In the genomic region with DNA sequence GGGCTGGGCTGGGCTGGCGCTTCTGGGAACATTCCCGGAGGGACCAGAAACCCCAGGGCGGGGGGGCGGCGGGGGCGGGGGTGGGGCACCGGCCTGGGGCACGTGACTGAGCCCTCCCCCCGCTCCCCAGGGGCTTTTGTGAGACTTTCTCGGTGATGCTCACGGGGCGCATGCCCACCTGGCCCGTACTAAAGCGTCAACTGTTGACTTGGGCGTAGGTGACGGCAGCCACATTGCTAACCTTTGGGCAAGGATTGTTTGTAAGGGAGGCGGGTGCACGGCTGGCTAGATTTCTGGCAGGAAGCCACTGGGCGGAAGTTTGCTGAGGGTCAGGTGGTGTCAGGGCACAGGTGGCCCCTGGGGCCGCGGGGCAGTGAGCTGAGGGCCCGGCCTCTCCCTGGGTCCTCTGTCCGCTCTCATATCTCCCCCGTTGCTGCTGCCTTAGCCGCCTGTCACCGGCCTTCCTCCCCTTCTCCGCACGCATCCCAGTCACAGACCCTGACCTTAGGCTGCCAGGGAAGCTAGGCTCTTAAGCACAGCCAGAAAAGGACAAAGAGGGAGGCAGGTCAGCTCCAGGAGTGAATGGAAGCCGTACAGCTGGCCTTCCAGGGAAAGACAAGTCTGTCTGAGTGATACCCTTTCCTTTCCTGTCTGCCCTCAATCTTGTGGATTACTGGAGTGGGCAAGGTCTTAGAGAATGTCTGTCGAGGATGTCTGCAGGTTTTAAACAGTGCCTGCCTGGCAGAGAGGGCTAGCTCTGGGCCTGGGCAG, we compare ENCODE assay signal across 8 cellular contexts. TPM values are rescaled to one million over a fixed set of nuclear protein-coding genes. Genes with fewer than 3 reads are reported as not detected.
DNase-seq lines count a peak whose midpoint lies in the region; ATAC-seq, FAIRE-seq and TF ChIP-seq lines count a peak whose summit lies in the region.

No MANE protein-coding gene starts in this region.

- TF ChIP-seq CTCF in astrocyte (IDR thresholded peaks at IDR 0.05; ENCODE audit: insufficient read depth, low read depth, low read length), result no peak

- ATAC-seq in GM18498 (IDR thresholded peaks at IDR 0.05; ENCODE audit: unreplicated experiment) (peak; percentile 22), HG02938 (IDR thresholded peaks at IDR 0.05; ENCODE audit: unreplicated experiment) (peak; percentile 10)

- FAIRE-seq in astrocyte (lab: Jason Lieb, UNC), result no peak

- H3K4me1 ChIP-seq in astrocyte (ENCODE audit: insufficient read depth, low read length), result peaks cover 4% of the 10 kb centered on the region
- H3K4me1 ChIP-seq in iPS-18a (ENCODE audit: control insufficient read depth, low read depth, low read length), result peaks cover 4% of the 10 kb centered on the region

- H3K79me2 ChIP-seq in astrocyte (ENCODE audit: insufficient read depth, low read length), result no peaks in the 10 kb centered on the region

- peak overlapping the region; percentile 85 for H3K27ac ChIP-seq in astrocyte (ENCODE audit: low read depth, low read length)
- no peak overlapping the region for H3K27ac ChIP-seq in iPS-18a (ENCODE audit: low read length)

- H3K36me3 Mint-ChIP-seq in astrocyte (ENCODE audit: low read depth, unreplicated experiment), result peaks cover 4% of the 10 kb centered on the region

- peak; percentile 13 for DNase-seq in AG08395 (ENCODE audit: low spot score)
- DNase-seq in NCI-H345 treated with DMSO at 0.1 percent for 48 hours (lab: John Stamatoyannopoulos, UW; ENCODE audit: unreplicated experiment), result peak; percentile 82
- DNase-seq in astrocyte (ENCODE audit: low read depth), result no peak
- DNase-seq in skeletal muscle cell (ENCODE audit: low read depth), result no peak
- DNase-seq in GF-D8 (lab: John Stamatoyannopoulos, UW), result no peak

- no peaks in the 10 kb centered on the region for H3K9me3 ChIP-seq in astrocyte (ENCODE audit: insufficient read depth, low read depth, low read length)
- no peaks in the 10 kb centered on the region for H3K9me3 ChIP-seq in iPS-18a (ENCODE audit: control insufficient read depth, low read depth, low read length)

- H3K4me2 ChIP-seq in astrocyte (ENCODE audit: low read length), result peak overlapping the region; percentile 98

- H3K27me3 ChIP-seq in astrocyte (ENCODE audit: insufficient read depth, low read length) (peaks cover 3% of the 10 kb centered on the region), iPS-18a (ENCODE audit: control insufficient read depth, insufficient read depth, low read length) (peaks cover 7% of the 10 kb centered on the region)

- H3K4me3 Mint-ChIP-seq in astrocyte (ENCODE audit: unreplicated experiment), result peak overlapping the region; percentile 87

- no peaks in the 10 kb centered on the region for H3K36me3 ChIP-seq in astrocyte (ENCODE audit: insufficient read depth, low read length)
- H3K36me3 ChIP-seq in iPS-18a (ENCODE audit: control insufficient read depth, low read depth, low read length), result no peaks in the 10 kb centered on the region

- no peaks in the 10 kb centered on the region for H3K9me3 Mint-ChIP-seq in astrocyte (ENCODE audit: unreplicated experiment)

- no peaks in the 10 kb centered on the region for H3K4me1 Mint-ChIP-seq in astrocyte (ENCODE audit: low read depth, unreplicated experiment)

- H3K27ac Mint-ChIP-seq in astrocyte (ENCODE audit: unreplicated experiment), result peak overlapping the region; percentile 86

- H2AFZ ChIP-seq in astrocyte (ENCODE audit: low read depth, low read length), result peak overlapping the region; percentile 37

- peak overlapping the region; percentile 87 for H3K4me3 ChIP-seq in astrocyte (ENCODE audit: insufficient read depth, low read depth, low read length)
- peak overlapping the region; percentile 72 for H3K4me3 ChIP-seq in iPS-18a (ENCODE audit: low read length)
- H3K4me3 ChIP-seq in skeletal muscle cell (ENCODE audit: low read depth, low read length), result peak overlapping the region; percentile 75

- peaks cover 36% of the 10 kb centered on the region for H4K20me1 ChIP-seq in astrocyte (ENCODE audit: insufficient read depth, low read length)

- H3K9ac ChIP-seq in astrocyte (ENCODE audit: low read length), result peak overlapping the region; percentile 95
- H3K9ac ChIP-seq in iPS-18a (ENCODE audit: low read length), result peak overlapping the region; percentile 55

- H3K27me3 Mint-ChIP-seq in astrocyte (ENCODE audit: low read depth, unreplicated experiment), result no peaks in the 10 kb centered on the region

RNA-seq across cellular contexts. Expression of a gene that starts 0.8 kb away (rescaled TPM):
- total RNA-seq in astrocyte, result 13.1 and 14.2 TPM in 2 replicates

RNA-seq across cellular contexts. Expression of a gene that starts 18.3 kb away (rescaled TPM):
- total RNA-seq in astrocyte, result 21.1 and 24.3 TPM in 2 replicates

RNA-seq across cellular contexts. Expression of a gene that starts 38.4 kb away (rescaled TPM):
- 5.6 and 7.3 TPM in 2 replicates for total RNA-seq in astrocyte

RNA-seq across cellular contexts. Expression of a gene that starts 42.8 kb away (rescaled TPM):
- 19.7 and 22.5 TPM in 2 replicates for total RNA-seq in astrocyte

Comparison
In these comparisons a context has a peak if more than half of its experiments do, and no peak if none do; other contexts are left out.
1. DNase-seq: peak in AG08395 (single experiment) and NCI-H345 treated with DMSO at 0.1 percent for 48 hours (single experiment); none in astrocyte (single experiment), skeletal muscle cell (single experiment) and GF-D8 (single experiment).
2. Peak in every context shown above with its lines, with median percentiles within 50 percentile points of each other: H3K4me3 ChIP-seq.